In genomic region chr5:10307206-10308148, GRCh38 we compare ENCODE assay signal across 8 cellular contexts. TPM values are rescaled to one million over a fixed set of nuclear protein-coding genes. Genes with fewer than 3 reads are reported as not detected.
DNase-seq lines count a peak whose midpoint lies in the region; ATAC-seq and TF ChIP-seq lines count a peak whose summit lies in the region.

Gene CMBL (minus strand): TSS chr5:10307902. CDS start chr5:10290762, 17,140 bp downstream.

- TF ChIP-seq POLR2A in adrenal gland (IDR thresholded peaks at IDR 0.05) = peak in 1 of 2 donors; percentile 62

- peak within 1 kb of the TSS; percentile 94 for H3K4me3 Mint-ChIP-seq in Calu3 (ENCODE audit: low read depth, unreplicated experiment)

- no peaks in the 10 kb centered on the region for H3K9me3 Mint-ChIP-seq in Calu3 (ENCODE audit: low read depth, unreplicated experiment)

- H3K4me1 ChIP-seq in adrenal gland (replicated peaks in 1 of 2) (peaks cover 16 to 41% of the 10 kb centered on the region in 2 donors), parathyroid adenoma (peaks cover 36% of the 10 kb centered on the region)

- H3K9me3 ChIP-seq in adrenal gland (replicated peaks in 1 of 3) = no peaks in the 10 kb centered on the region
- no peaks in the 10 kb centered on the region for H3K9me3 ChIP-seq in parathyroid adenoma (ENCODE audit: control insufficient read depth, low read length)

- peaks cover 14% of the 10 kb centered on the region for H3K36me3 Mint-ChIP-seq in Calu3 (ENCODE audit: insufficient read depth, unreplicated experiment)

- ATAC-seq in GM19351 (IDR thresholded peaks at IDR 0.05; ENCODE audit: unreplicated experiment) (peak; percentile 86), HG03439 (IDR thresholded peaks at IDR 0.05; ENCODE audit: unreplicated experiment) (peak; percentile 65), left ventricle myocardium superior (peak; percentile 88)

- CTCF ChIA-PET in Calu3 (lab: Charles Lee) = no interaction called here

- no peaks in the 10 kb centered on the region for H3K27me3 ChIP-seq in adrenal gland
- H3K27me3 ChIP-seq in parathyroid adenoma (ENCODE audit: control insufficient read depth, insufficient read depth, low read length) = no peaks in the 10 kb centered on the region

- 1 to 3% (median 1%) methylated on average over 23 to 56 of the region's 56 CpGs for WGBS in adrenal gland, 4 donors

- intact Hi-C loops in Calu3 (cut with micrococcal nuclease; ENCODE audit: unreplicated experiment) (loop anchor here (2.0 kb wide), 2 partner anchors 19 to 57 kb away; partner anchors contain the start of gene CCT5), adrenal gland (cut with DNase I) (no loop called here), left ventricle myocardium superior (cut with micrococcal nuclease) (no loop called here)

- TF ChIP-seq CTCF in Calu3 (IDR thresholded peaks at IDR 0.05; ENCODE audit: unreplicated experiment) (no peak), adrenal gland (IDR thresholded peaks at IDR 0.05) (no peak), parathyroid adenoma (IDR thresholded peaks at IDR 0.05) (no peak)

- H3K79me2 ChIP-seq in parathyroid adenoma = peaks cover 8% of the 10 kb centered on the region

- peak within 1 kb of the TSS; percentile 72 for H3K27ac Mint-ChIP-seq in Calu3 (ENCODE audit: unreplicated experiment)

- H3K36me3 ChIP-seq in adrenal gland (replicated peaks in 1 of 2) (no peaks in the 10 kb centered on the region), parathyroid adenoma (ENCODE audit: control insufficient read depth, insufficient read depth, low read length) (no peaks in the 10 kb centered on the region)

- H3K27ac ChIP-seq in adrenal gland = peak within 1 kb of the TSS; percentile 26 to 88 (median 84)
- peak within 1 kb of the TSS; percentile 81 for H3K27ac ChIP-seq in parathyroid adenoma

- H2AFZ ChIP-seq in parathyroid adenoma = peak within 1 kb of the TSS; percentile 79

- peak within 1 kb of the TSS; percentile 38 for H3K9ac ChIP-seq in parathyroid adenoma

- no peaks in the 10 kb centered on the region for H3K27me3 Mint-ChIP-seq in Calu3 (ENCODE audit: unreplicated experiment)

- DNase-seq in Calu3 (peak; percentile 51), NOMO-1 (lab: John Stamatoyannopoulos, UW; ENCODE audit: unreplicated experiment in 2 of 2) (peak; percentile 58 to 67), adrenal gland (peak; percentile 51 to 73 (median 58)), left ventricle myocardium superior (peak; percentile 77), SIG-M5 (lab: John Stamatoyannopoulos, UW) (no peak)

- H3K4me3 ChIP-seq in adrenal gland = peak within 1 kb of the TSS in 3 of 4 donors; percentile 40 to 52 (median 48)
- H3K4me3 ChIP-seq in parathyroid adenoma (ENCODE audit: low read depth, low read length) = peak within 1 kb of the TSS; percentile 60

- BruUV-seq in Calu3 (replicated peaks; lab: Mats Ljungman, UMichigan) = no TSS peak

- peaks cover 38% of the 10 kb centered on the region for H3K4me1 Mint-ChIP-seq in Calu3 (ENCODE audit: low read depth, unreplicated experiment)

- peak within 1 kb of the TSS; percentile 90 for H3K4me2 ChIP-seq in parathyroid adenoma (ENCODE audit: low read length)

RNA-seq across cellular contexts. Expression of gene CMBL, which starts in this region (rescaled TPM):
- total RNA-seq in Calu3 (2022) = 12.9 and 17.0 TPM in 2 replicates
- 10 to 100 TPM; 17.8 to 87.7 (median 28.7) TPM for total RNA-seq in adrenal gland
- polyA plus RNA-seq in adrenal gland = 10 to 100 TPM; 28.7 to 56.6 (median 29.4) TPM
- total RNA-seq in left ventricle myocardium superior = 48.6 TPM
